1 cellular context compared by ENCODE assay signal in genomic region chr2:73291093-73291460, GRCh38.
TF ChIP-seq lines count a peak whose summit lies in the region.

No MANE protein-coding gene starts in this region.

TF ChIP-seq in endothelial cell of umbilical vein, 7 proteins besides CTCF, POLR2A, EP300 and RAD21:
- no peak for TF ChIP-seq GATA2 (IDR thresholded peaks at IDR 0.05; ENCODE audit: insufficient read depth, insufficient read length, low read depth, low read length)
- TF ChIP-seq EZH2 (IDR thresholded peaks at IDR 0.05; ENCODE audit: borderline replicate concordance, low read depth, low read length, severe bottlenecking): no peak
TF ChIP-seq in endothelial cell of umbilical vein: peak in this region for 0.
